Comparison of ENCODE assay signal across 32 cellular contexts in genomic region chr16:81413245-81413990, GRCh38.
"Had no signal": no experiment of that assay in that cellular context is flagged by ENCODE, and none has a peak within 500 bp of the region (broad histone marks: within the 10 kb centered on the region; RNA-seq: fewer than 3 reads in every experiment).

No MANE protein-coding gene starts in this region.

- H3K36me3 ChIP-seq: adrenal gland, esophagus muscularis mucosa, gastrocnemius medialis had no signal

- H3K27ac ChIP-seq: adrenal gland, body of pancreas, esophagus muscularis mucosa, foreskin keratinocyte, gastrocnemius medialis had no signal

- H3K4me3 Mint-ChIP-seq: activated CD4-positive, alpha-beta memory T cell treated with anti-CD3 and anti-CD28 coated beads for 36 hours; activated CD4-positive, alpha-beta T cell treated with anti-CD3 and anti-CD28 coated beads for 36 hours; activated CD4-positive, alpha-beta T cell treated with anti-CD3 and anti-CD28 coated beads, Interleukin-2, amount 10 ng/mL, durations not matched to agents 24 days and 14 days; activated CD8-positive, alpha-beta memory T cell treated with anti-CD3 and anti-CD28 coated beads, Interleukin-2, amount 10 ng/mL, durations not matched to agents 7 days and 5 days; activated CD8-positive, alpha-beta T cell treated with anti-CD3 and anti-CD28 coated beads, Interleukin-2, amount 10 ng/mL, durations not matched to agents 7 days and 5 days; activated naive CD4-positive, alpha-beta T cell treated with anti-CD3 and anti-CD28 coated beads for 36 hours; activated naive CD4-positive, alpha-beta T cell treated with anti-CD3 and anti-CD28 coated beads, Interleukin-2, amount 50 U/mL, for 24 hours; activated naive CD8-positive, alpha-beta T cell treated with anti-CD3 and anti-CD28 coated beads for 36 hours; activated naive CD8-positive, alpha-beta T cell treated with anti-CD3 and anti-CD28 coated beads, Interleukin-2, amount 50 U/mL, for 24 hours; activated T-helper 1 cell treated with anti-CD3 and anti-CD28 coated beads, Interleukin-12 subunit alpha, Interleukin-12 subunit beta, Interleukin-2, Interleukin-4 antibody, amounts not matched to agents 30 ng/mL and 10 ng/mL and 1 ng/mL, durations not matched to agents 14 hours and 24 hours and 36 hours; effector memory CD8-positive, alpha-beta T cell had no signal

- ATAC-seq: activated CD4-positive, alpha-beta T cell treated with anti-CD3 and anti-CD28 coated beads for 36 hours; activated CD8-positive, alpha-beta memory T cell treated with anti-CD3 and anti-CD28 coated beads, Interleukin-2, amount 10 ng/mL, durations not matched to agents 7 days and 5 days; activated CD8-positive, alpha-beta T cell treated with anti-CD3 and anti-CD28 coated beads, Interleukin-2, amount 10 ng/mL, durations not matched to agents 7 days and 5 days; activated naive CD8-positive, alpha-beta T cell treated with anti-CD3 and anti-CD28 coated beads, Interleukin-2, amount 50 U/mL, for 24 hours; body of pancreas; effector memory CD8-positive, alpha-beta T cell; foreskin keratinocyte; gastrocnemius medialis had no signal

- H3K4me1 Mint-ChIP-seq: activated CD4-positive, alpha-beta T cell treated with anti-CD3 and anti-CD28 coated beads, Interleukin-2, amount 10 ng/mL, durations not matched to agents 24 days and 14 days; activated CD8-positive, alpha-beta memory T cell treated with anti-CD3 and anti-CD28 coated beads, Interleukin-2, amount 10 ng/mL, durations not matched to agents 7 days and 5 days had no signal

- H3K27me3 ChIP-seq: adrenal gland, body of pancreas, foreskin keratinocyte had no signal

- H3K4me3 ChIP-seq: adrenal gland, body of pancreas, esophagus muscularis mucosa, gastrocnemius medialis had no signal

- FAIRE-seq: colon had no signal

- DNase-seq: activated CD4-positive, alpha-beta memory T cell treated with anti-CD3 and anti-CD28 coated beads for 36 hours; activated CD4-positive, alpha-beta T cell treated with anti-CD3 and anti-CD28 coated beads for 36 hours; activated CD4-positive, alpha-beta T cell treated with anti-CD3 and anti-CD28 coated beads, Interleukin-2, amount 10 ng/mL, durations not matched to agents 24 days and 14 days; activated CD4-positive, CD25-positive, alpha-beta regulatory T cell; activated CD4-positive, CD25-positive, alpha-beta regulatory T cell treated with anti-CD3 and anti-CD28 coated beads, Interleukin-2, amount 50 U/mL, for 72 hours; activated CD8-positive, alpha-beta memory T cell treated with anti-CD3 and anti-CD28 coated beads, Interleukin-2, amount 10 ng/mL, durations not matched to agents 7 days and 5 days; activated CD8-positive, alpha-beta memory T cell treated with anti-CD3 and anti-CD28 coated beads, Interleukin-2, amount 50 U/mL, for 4 hours; activated CD8-positive, alpha-beta T cell treated with anti-CD3 and anti-CD28 coated beads, Interleukin-2, amount 10 ng/mL, durations not matched to agents 7 days and 5 days; activated effector memory CD4-positive, alpha-beta T cell treated with anti-CD3 and anti-CD28 coated beads, Interleukin-2, amount 50 U/mL, for 16 hours; activated naive CD4-positive, alpha-beta T cell treated with anti-CD3 and anti-CD28 coated beads for 36 hours; activated naive CD8-positive, alpha-beta T cell treated with anti-CD3 and anti-CD28 coated beads for 36 hours; activated naive CD8-positive, alpha-beta T cell treated with anti-CD3 and anti-CD28 coated beads, Interleukin-2, amount 50 U/mL, for 24 hours; activated T-cell treated with anti-CD3 and anti-CD28 coated beads, Interleukin-2, amount 50 U/mL, for 1 hour; activated T-cell treated with anti-CD3 and anti-CD28 coated beads, Interleukin-2, amount 50 U/mL, for 48 hours; adrenal gland; amygdala; aorta; body of pancreas; caudate nucleus; cortex of kidney; dermis blood vessel endothelial cell; effector CD4-positive, alpha-beta T cell; effector memory CD8-positive, alpha-beta T cell; erythroblast; foreskin keratinocyte; gastrocnemius medialis; T-helper 2 cell had no signal

- H3K27ac Mint-ChIP-seq: activated CD4-positive, alpha-beta memory T cell treated with anti-CD3 and anti-CD28 coated beads for 36 hours; activated CD4-positive, alpha-beta T cell treated with anti-CD3 and anti-CD28 coated beads for 36 hours; activated CD4-positive, alpha-beta T cell treated with anti-CD3 and anti-CD28 coated beads, Interleukin-2, amount 10 ng/mL, durations not matched to agents 24 days and 14 days; activated CD8-positive, alpha-beta memory T cell treated with anti-CD3 and anti-CD28 coated beads, Interleukin-2, amount 10 ng/mL, durations not matched to agents 7 days and 5 days; activated CD8-positive, alpha-beta T cell treated with anti-CD3 and anti-CD28 coated beads, Interleukin-2, amount 10 ng/mL, durations not matched to agents 7 days and 5 days; activated naive CD4-positive, alpha-beta T cell treated with anti-CD3 and anti-CD28 coated beads for 36 hours; activated naive CD4-positive, alpha-beta T cell treated with anti-CD3 and anti-CD28 coated beads, Interleukin-2, amount 50 U/mL, for 24 hours; activated naive CD8-positive, alpha-beta T cell treated with anti-CD3 and anti-CD28 coated beads for 36 hours; activated naive CD8-positive, alpha-beta T cell treated with anti-CD3 and anti-CD28 coated beads, Interleukin-2, amount 50 U/mL, for 24 hours; activated T-helper 1 cell treated with anti-CD3 and anti-CD28 coated beads, Interleukin-12 subunit alpha, Interleukin-12 subunit beta, Interleukin-2, Interleukin-4 antibody, amounts not matched to agents 30 ng/mL and 10 ng/mL and 1 ng/mL, durations not matched to agents 14 hours and 24 hours and 36 hours; activated T-helper 2 cell treated with anti-CD3 and anti-CD28 coated beads, Interferon-gamma antibody, Interleukin-2, Interleukin-4, amounts not matched to agents 10 μg/mL and 5 μg/mL and 100 μg/mL, durations not matched to agents 14 hours and 24 hours and 36 hours had no signal

- H3K36me3 Mint-ChIP-seq: activated CD4-positive, alpha-beta memory T cell treated with anti-CD3 and anti-CD28 coated beads for 36 hours; activated CD8-positive, alpha-beta memory T cell treated with anti-CD3 and anti-CD28 coated beads, Interleukin-2, amount 10 ng/mL, durations not matched to agents 7 days and 5 days; activated naive CD4-positive, alpha-beta T cell treated with anti-CD3 and anti-CD28 coated beads, Interleukin-2, amount 50 U/mL, for 24 hours; activated naive CD8-positive, alpha-beta T cell treated with anti-CD3 and anti-CD28 coated beads for 36 hours had no signal

- H3K27me3 Mint-ChIP-seq: activated CD4-positive, alpha-beta memory T cell treated with anti-CD3 and anti-CD28 coated beads for 36 hours; activated CD4-positive, alpha-beta T cell treated with anti-CD3 and anti-CD28 coated beads for 36 hours; activated naive CD4-positive, alpha-beta T cell treated with anti-CD3 and anti-CD28 coated beads, Interleukin-2, amount 50 U/mL, for 24 hours; activated naive CD8-positive, alpha-beta T cell treated with anti-CD3 and anti-CD28 coated beads for 36 hours; activated naive CD8-positive, alpha-beta T cell treated with anti-CD3 and anti-CD28 coated beads, Interleukin-2, amount 50 U/mL, for 24 hours had no signal

- H3K9me3 Mint-ChIP-seq: activated CD4-positive, alpha-beta memory T cell treated with anti-CD3 and anti-CD28 coated beads for 36 hours; activated CD4-positive, alpha-beta T cell treated with anti-CD3 and anti-CD28 coated beads, Interleukin-2, amount 10 ng/mL, durations not matched to agents 24 days and 14 days; activated naive CD4-positive, alpha-beta T cell treated with anti-CD3 and anti-CD28 coated beads for 36 hours; activated naive CD4-positive, alpha-beta T cell treated with anti-CD3 and anti-CD28 coated beads, Interleukin-2, amount 50 U/mL, for 24 hours; activated naive CD8-positive, alpha-beta T cell treated with anti-CD3 and anti-CD28 coated beads for 36 hours; activated naive CD8-positive, alpha-beta T cell treated with anti-CD3 and anti-CD28 coated beads, Interleukin-2, amount 50 U/mL, for 24 hours; activated T-helper 1 cell treated with anti-CD3 and anti-CD28 coated beads, Interleukin-12 subunit alpha, Interleukin-12 subunit beta, Interleukin-2, Interleukin-4 antibody, amounts not matched to agents 30 ng/mL and 10 ng/mL and 1 ng/mL, durations not matched to agents 14 hours and 24 hours and 36 hours; activated T-helper 2 cell treated with anti-CD3 and anti-CD28 coated beads, Interferon-gamma antibody, Interleukin-2, Interleukin-4, amounts not matched to agents 10 μg/mL and 5 μg/mL and 100 μg/mL, durations not matched to agents 14 hours and 24 hours and 36 hours; effector memory CD8-positive, alpha-beta T cell had no signal

- H3K9me3 ChIP-seq: adrenal gland, body of pancreas, esophagus muscularis mucosa, gastrocnemius medialis had no signal

- H3K4me1 ChIP-seq: adrenal gland, body of pancreas, foreskin keratinocyte, gastrocnemius medialis had no signal
